Comparison of ENCODE assay signal across 24 cellular contexts in the genomic region with DNA sequence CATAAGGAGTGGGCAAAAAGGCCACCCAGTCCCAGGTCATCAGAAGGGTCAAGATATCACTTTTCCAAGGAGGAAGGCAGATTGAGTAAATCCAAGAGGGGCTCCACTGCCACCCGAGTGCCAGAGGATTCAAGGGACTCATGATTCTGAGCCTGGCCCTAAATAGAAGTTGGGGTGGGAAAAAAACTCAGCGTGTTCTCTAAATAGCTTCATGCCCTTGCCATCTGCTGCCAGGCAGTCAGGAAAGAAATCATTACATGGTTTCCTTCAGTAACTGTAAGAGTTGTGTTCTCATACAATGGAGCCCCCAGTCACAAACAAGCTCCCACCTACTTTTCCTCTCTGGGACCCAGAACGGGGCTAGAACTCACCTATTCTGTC. TPM values are rescaled to one million over a fixed set of nuclear protein-coding genes. Genes with fewer than 3 reads are reported as not detected.
A peak's percentile ranks its signal among the peaks of the same experiment; 100 is the strongest.
DNase-seq lines count a peak whose midpoint lies in the region; ATAC-seq, FAIRE-seq and TF ChIP-seq lines count a peak whose summit lies in the region.
"Had no signal": no experiment of that assay in that cellular context is flagged by ENCODE, and none has a peak within 500 bp of the region (broad histone marks: within the 10 kb centered on the region; RNA-seq: fewer than 3 reads in every experiment).

No MANE protein-coding gene starts in this region.

- no peak overlapping the region for H3K4me3 Mint-ChIP-seq in activated CD4-positive, alpha-beta memory T cell treated with anti-CD3 and anti-CD28 coated beads, Interleukin-2, amount 10 ng/mL, durations not matched to agents 7 days and 5 days
- H3K4me3 Mint-ChIP-seq in activated CD4-positive, alpha-beta memory T cell treated with anti-CD3 and anti-CD28 coated beads for 36 hours: no peak overlapping the region
- H3K4me3 Mint-ChIP-seq: H9, neural crest cell had no signal

- WGBS in K562 (ENCODE audit: insufficient coverage, low coverage, missing lambda C conversion rate): 2% methylated on average over 3 of the region's 3 CpGs
- WGBS in psoas muscle, 3 donors: 27 to 52% (median 41%) methylated on average over 3 of the region's 3 CpGs
- WGBS in sigmoid colon, 2 donors: 52 to 84% methylated on average over 3 of the region's 3 CpGs

- ATAC-seq in HG03354 (IDR thresholded peaks at IDR 0.05; ENCODE audit: poor library complexity, severe bottlenecking, unreplicated experiment) (peak; percentile 7), K562 (no peak), psoas muscle (no peak), GM21515 (IDR thresholded peaks at IDR 0.05; ENCODE audit: unreplicated experiment) (no peak)

- H3K4me1 ChIP-seq in K562 (replicated peaks in 1 of 2; ENCODE audit: control insufficient read depth in 2 of 2, insufficient read depth in 2 of 2, low read length in 2 of 2) (peaks cover 4% of the 10 kb centered on the region in 2 experiments; a peak in 3 of 5 replicates), psoas muscle (peaks cover 36% of the 10 kb centered on the region), sigmoid colon (no peaks in the 10 kb centered on the region)
- H3K4me1 ChIP-seq: uterus had no signal

- H2AFZ ChIP-seq in K562 (ENCODE audit: low read depth, low read length): peak overlapping the region; percentile 39; the same call in 1 of the 2 replicates

- H3K27me3 ChIP-seq in K562 (ENCODE audit: control insufficient read depth in 2 of 2, insufficient read depth in 2 of 2, low read length in 2 of 2) (no peaks in the 10 kb centered on the region), psoas muscle (ENCODE audit: insufficient read depth in 3 of 3, low read length in 2 of 3) (no peaks in the 10 kb centered on the region), sigmoid colon (no peaks in the 10 kb centered on the region)
- H3K27me3 ChIP-seq: MG63, uterus had no signal

- POLR2A ChIA-PET in activated CD4-positive, alpha-beta memory T cell treated with anti-CD3 and anti-CD28 coated beads, Interleukin-2, amount 10 ng/mL, durations not matched to agents 7 days and 5 days (lab: Charles Lee): interaction anchor here (0.9 to 2.2 kb wide), 3 partner anchors 13 to 212 kb away, joined by 3 to 7 read pairs (median 3); no protein-coding TSS in a partner anchor
- POLR2A ChIA-PET in activated CD4-positive, alpha-beta memory T cell treated with anti-CD3 and anti-CD28 coated beads for 36 hours (lab: Charles Lee): no interaction called here
- POLR2A ChIA-PET in K562 (lab: Yijun Ruan, JAX): interaction anchor here (0.5 to 1.6 kb wide), 5 partner anchors 11 to 830 kb away, joined by 3 read pairs; no protein-coding TSS in a partner anchor

- H3K27ac ChIP-seq in K562 (ENCODE audit: extremely low read depth, low read depth, low read length) (no peak overlapping the region), psoas muscle (peak overlapping the region; percentile 84), sigmoid colon (no peak overlapping the region)
- H3K27ac ChIP-seq: uterus had no signal

- H3K9ac ChIP-seq in K562 (ENCODE audit: insufficient read depth in 1 of 2, low read depth in 2 of 2, low read length in 2 of 2): no peak overlapping the region

- TF ChIP-seq CTCF in K562 (IDR thresholded peaks at IDR 0.05 in 2 of 3, conservative IDR thresholded peaks at IDR 0.05 in 1 of 3; ENCODE audit: insufficient read depth in 2 of 3, low read depth in 1 of 3, low read length in 3 of 3) (no peak), psoas muscle (IDR thresholded peaks at IDR 0.05) (no peak), sigmoid colon (IDR thresholded peaks at IDR 0.05) (no peak)

- no peaks in the 10 kb centered on the region for H4K20me1 ChIP-seq in K562 (replicated peaks; ENCODE audit: control insufficient read depth, insufficient read depth, low read length)

- TF ChIP-seq POLR2A in K562 (conservative IDR thresholded peaks at IDR 0.05): no peak
- no peak for TF ChIP-seq POLR2A in sigmoid colon (IDR thresholded peaks at IDR 0.05)

- H3K36me3 Mint-ChIP-seq in activated CD4-positive, alpha-beta memory T cell treated with anti-CD3 and anti-CD28 coated beads, Interleukin-2, amount 10 ng/mL, durations not matched to agents 7 days and 5 days (ENCODE audit: low read depth): no peaks in the 10 kb centered on the region
- H3K36me3 Mint-ChIP-seq in activated CD4-positive, alpha-beta memory T cell treated with anti-CD3 and anti-CD28 coated beads for 36 hours: peaks cover 2% of the 10 kb centered on the region

- TF ChIP-seq EP300 in K562 (IDR thresholded peaks at IDR 0.05; ENCODE audit: low read length) (no peak), sigmoid colon (IDR thresholded peaks at IDR 0.05) (no peak)

- no peaks in the 10 kb centered on the region for H3K27me3 Mint-ChIP-seq in activated CD4-positive, alpha-beta memory T cell treated with anti-CD3 and anti-CD28 coated beads, Interleukin-2, amount 10 ng/mL, durations not matched to agents 7 days and 5 days
- H3K27me3 Mint-ChIP-seq in activated CD4-positive, alpha-beta memory T cell treated with anti-CD3 and anti-CD28 coated beads for 36 hours: no peaks in the 10 kb centered on the region

- no peak overlapping the region for H3K4me3 ChIP-seq in K562
- no peak overlapping the region for H3K4me3 ChIP-seq in psoas muscle
- no peak overlapping the region for H3K4me3 ChIP-seq in sigmoid colon
- H3K4me3 ChIP-seq: MG63, uterus had no signal

- no TSS peak for BruUV-seq in K562 (replicated peaks; lab: Mats Ljungman, UMichigan)

- H3K9me3 Mint-ChIP-seq in activated CD4-positive, alpha-beta memory T cell treated with anti-CD3 and anti-CD28 coated beads, Interleukin-2, amount 10 ng/mL, durations not matched to agents 7 days and 5 days: no peaks in the 10 kb centered on the region
- no peaks in the 10 kb centered on the region for H3K9me3 Mint-ChIP-seq in activated CD4-positive, alpha-beta memory T cell treated with anti-CD3 and anti-CD28 coated beads for 36 hours
- H3K9me3 Mint-ChIP-seq: activated T-helper 2 cell treated with anti-CD3 and anti-CD28 coated beads, Interferon-gamma antibody, Interleukin-2, Interleukin-4, amounts not matched to agents 10 μg/mL and 5 μg/mL and 100 μg/mL, durations not matched to agents 14 hours and 24 hours and 36 hours; H9; neural crest cell had no signal

- H3K36me3 ChIP-seq in K562 (ENCODE audit: control insufficient read depth, insufficient read depth, low read length): no peaks in the 10 kb centered on the region
- no peaks in the 10 kb centered on the region for H3K36me3 ChIP-seq in psoas muscle (ENCODE audit: insufficient read depth in 1 of 2, low read depth in 1 of 2)
- H3K36me3 ChIP-seq in sigmoid colon: no peaks in the 10 kb centered on the region
- H3K36me3 ChIP-seq: MG63, uterus had no signal

- intact Hi-C loops in activated CD4-positive, alpha-beta memory T cell treated with anti-CD3 and anti-CD28 coated beads for 36 hours (cut with micrococcal nuclease): loop anchor here (1.0 to 2.0 kb wide), 2 partner anchors 8 to 13 kb away; no protein-coding TSS in a partner anchor
- intact Hi-C loops in K562 (cut with micrococcal nuclease): loop anchor here (10.0 kb wide), 1 partner anchor 309 kb away; a partner anchor contains a TSS
- intact Hi-C loops in psoas muscle (cut with DNase I): no loop called here
- intact Hi-C loops in sigmoid colon (cut with DNase I): no loop called here

- H3K9me3 ChIP-seq in K562 (replicated peaks; ENCODE audit: control insufficient read depth, insufficient read depth, low read depth, low read length) (no peaks in the 10 kb centered on the region), psoas muscle (no peaks in the 10 kb centered on the region), sigmoid colon (no peaks in the 10 kb centered on the region)
- H3K9me3 ChIP-seq: uterus had no signal

- TF ChIP-seq RAD21 in K562 (CRISPR knock-in tag; conservative IDR thresholded peaks at IDR 0.05 in 1 of 2, IDR thresholded peaks at IDR 0.05 in 1 of 2): no peak

- no peak for DNase-seq in activated CD4-positive, alpha-beta memory T cell treated with anti-CD3 and anti-CD28 coated beads, Interleukin-2, amount 10 ng/mL, durations not matched to agents 7 days and 5 days
- no peak for DNase-seq in activated CD4-positive, alpha-beta memory T cell treated with anti-CD3 and anti-CD28 coated beads for 36 hours
- DNase-seq in K562 (ENCODE audit: extremely low read depth in 1 of 4, low spot score in 3 of 4): no peak
- DNase-seq in psoas muscle: no peak
- DNase-seq in sigmoid colon: no peak
- DNase-seq in glomerular visceral epithelial cell (ENCODE audit: extremely low spot score): no peak
- DNase-seq: activated CD4-positive, alpha-beta T cell treated with anti-CD3 and anti-CD28 coated beads, Interleukin-2, amount 50 U/mL, for 48 hours; C1 segment of cervical spinal cord; foreskin melanocyte; GF-D8; H9; left cardiac atrium; MG63; midbrain; NCI-H1930; NCI-H446; stimulated activated CD8-positive, alpha-beta memory T cell treated with anti-CD3 and anti-CD28 coated beads, Interleukin-4, amount 100 ng/mL, for 48 hours; SW 1271; uterus had no signal

- CTCF ChIA-PET in activated CD4-positive, alpha-beta memory T cell treated with anti-CD3 and anti-CD28 coated beads, Interleukin-2, amount 10 ng/mL, durations not matched to agents 7 days and 5 days (lab: Charles Lee): interaction anchor here (0.6 to 4.1 kb wide), 4 partner anchors 9 to 247 kb away, joined by 3 to 29 read pairs (median 3); no protein-coding TSS in a partner anchor
- CTCF ChIA-PET in activated CD4-positive, alpha-beta memory T cell treated with anti-CD3 and anti-CD28 coated beads for 36 hours (lab: Charles Lee): interaction anchor here (2.0 to 6.2 kb wide), 2 partner anchors 8 to 17 kb away, joined by 6 to 37 read pairs; no protein-coding TSS in a partner anchor
- CTCF ChIA-PET in K562 (lab: Yijun Ruan, JAX; ENCODE audit: low intra/inter-chr PET ratio): no interaction called here

- no peak for FAIRE-seq in K562 (lab: Jason Lieb, UNC)
- FAIRE-seq: bronchial epithelial cell had no signal

- no peak overlapping the region for H3K4me2 ChIP-seq in K562 (ENCODE audit: insufficient read depth, low read length)

- H3K79me2 ChIP-seq in K562 (ENCODE audit: control insufficient read depth, insufficient read depth, low read length): no peaks in the 10 kb centered on the region

- peaks cover 33% of the 10 kb centered on the region for H3K4me1 Mint-ChIP-seq in activated CD4-positive, alpha-beta memory T cell treated with anti-CD3 and anti-CD28 coated beads, Interleukin-2, amount 10 ng/mL, durations not matched to agents 7 days and 5 days
- peaks cover 30% of the 10 kb centered on the region for H3K4me1 Mint-ChIP-seq in activated CD4-positive, alpha-beta memory T cell treated with anti-CD3 and anti-CD28 coated beads for 36 hours (ENCODE audit: low read depth)
- H3K4me1 Mint-ChIP-seq: neural crest cell had no signal

- H3K27ac Mint-ChIP-seq in activated CD4-positive, alpha-beta memory T cell treated with anti-CD3 and anti-CD28 coated beads, Interleukin-2, amount 10 ng/mL, durations not matched to agents 7 days and 5 days: peak overlapping the region; percentile 53
- H3K27ac Mint-ChIP-seq in activated CD4-positive, alpha-beta memory T cell treated with anti-CD3 and anti-CD28 coated beads for 36 hours: no peak overlapping the region

- in situ Hi-C loops in K562 (cut with MboI): loop anchor here (25.0 kb wide), 1 partner anchor 558 kb away; no protein-coding TSS in a partner anchor

- no peaks in the 10 kb centered on the region for H3K9me1 ChIP-seq in K562 (ENCODE audit: control insufficient read depth, insufficient read depth, low read length)

RNA-seq across cellular contexts. Expression of a gene that starts 37.2 kb away (rescaled TPM):
- 10 to 100 TPM; 55.3 to 57.7 TPM for total RNA-seq in activated CD4-positive, alpha-beta memory T cell treated with anti-CD3 and anti-CD28 coated beads, Interleukin-2, amount 10 ng/mL, durations not matched to agents 7 days and 5 days
- total RNA-seq in activated CD4-positive, alpha-beta memory T cell treated with anti-CD3 and anti-CD28 coated beads for 36 hours: 10 to 100 TPM; 56.8 to 61.1 TPM
- 44.4 and 117 TPM in 2 replicates for total RNA-seq in K562 (2011; cell fraction: chromatin; rRNA removed; ENCODE audit: low replicate concordance)
- 28.4 and 35.0 TPM in 2 replicates for total RNA-seq in K562 (2011; cell fraction: nucleolus; rRNA removed)
- total RNA-seq in K562 (2011; cell fraction: nucleoplasm; rRNA removed): 50.3 and 80.8 TPM in 2 replicates
- total RNA-seq in K562 (2014; rRNA removed) (51.9 and 55.6 TPM in 2 replicates), K562 (2014; rRNA removed; fragmentation: Illumina TruSeq; extraction: Trizol) (60.7 and 64.7 TPM in 2 replicates), K562 (2015; rRNA removed; fragmentation: Illumina TruSeq; extraction: Trizol) (39.4 and 40.0 TPM in 2 replicates), K562 (2021) (59.8 and 65.4 TPM in 2 replicates), psoas muscle (100 to 1,000 TPM; 161 to 238 (median 206) TPM), sigmoid colon (10 to 100 TPM; 19.4 to 41.3 (median 36.3) TPM)
- polyA plus RNA-seq in K562 (2011; rRNA removed) (55.3 and 79.1 TPM in 2 replicates), K562 (2014; fragmentation: Illumina TruSeq; extraction: Trizol) (53.0 and 63.1 TPM in 2 replicates), K562 (2014; fragmentation: Nextera tagmentation; extraction: Ambion mirVana) (100 to 1,000 TPM; 217 to 221 TPM), K562 (2014; rRNA removed) (64.9 and 66.9 TPM in 2 replicates), psoas muscle (100 to 1,000 TPM; 116 to 188 (median 126) TPM), sigmoid colon (10 to 100 TPM; 18.6 to 40.7 (median 32.8) TPM)
- polyA plus RNA-seq in K562 (2011; cell fraction: cytosol; rRNA removed): 11.9 and 20.4 TPM in 2 replicates
- 10.9 and 15.1 TPM in 2 replicates for polyA plus RNA-seq in K562 (2011; cell fraction: nucleus; rRNA removed)
- polyA plus RNA-seq in K562 (2012): 35.8 and 41.4 TPM in 2 replicates
- polyA minus RNA-seq in K562 (2011; rRNA and poly(A)+ RNA removed): 128 and 139 TPM in 2 replicates
- 24.2 and 30.4 TPM in 2 replicates for polyA minus RNA-seq in K562 (2011; cell fraction: cytosol; rRNA and poly(A)+ RNA removed)
- 10.5 and 15.2 TPM in 2 replicates for polyA minus RNA-seq in K562 (2011; cell fraction: nucleus; rRNA and poly(A)+ RNA removed)

RNA-seq across cellular contexts. Expression of a gene that starts 53.1 kb away (rescaled TPM):
- total RNA-seq in activated CD4-positive, alpha-beta memory T cell treated with anti-CD3 and anti-CD28 coated beads, Interleukin-2, amount 10 ng/mL, durations not matched to agents 7 days and 5 days: 10 to 100 TPM; 29.3 to 29.6 TPM
- 10 to 100 TPM; 30.8 to 31.4 TPM for total RNA-seq in activated CD4-positive, alpha-beta memory T cell treated with anti-CD3 and anti-CD28 coated beads for 36 hours
- 56.0 and 96.1 TPM in 2 replicates for total RNA-seq in K562 (2011; cell fraction: chromatin; rRNA removed; ENCODE audit: low replicate concordance)
- total RNA-seq in K562 (2011; cell fraction: nucleolus; rRNA removed): 27.0 and 27.3 TPM in 2 replicates
- total RNA-seq in K562 (2011; cell fraction: nucleoplasm; rRNA removed): 45.6 and 51.4 TPM in 2 replicates
- total RNA-seq in K562 (2014; rRNA removed) (7.9 and 8.0 TPM in 2 replicates), K562 (2014; rRNA removed; fragmentation: Illumina TruSeq; extraction: Trizol) (20.5 and 23.7 TPM in 2 replicates), K562 (2015; rRNA removed; fragmentation: Illumina TruSeq; extraction: Trizol) (17.5 and 19.5 TPM in 2 replicates), K562 (2021) (23.8 and 24.5 TPM in 2 replicates), psoas muscle (10 to 100 TPM in 3 of 4 donors, 1 to 10 TPM in 1; 5.7 to 25.2 (median 13.7) TPM), sigmoid colon (10 to 100 TPM; 14.8 to 21.0 (median 17.0) TPM)
- polyA plus RNA-seq in K562 (2011; rRNA removed) (36.5 and 41.2 TPM in 2 replicates), K562 (2014; fragmentation: Illumina TruSeq; extraction: Trizol) (22.5 and 26.4 TPM in 2 replicates), K562 (2014; fragmentation: Nextera tagmentation; extraction: Ambion mirVana) (10 to 100 TPM in 1 of 2 experiments, 1 to 10 TPM in 1; 7.9 to 11.1 TPM), K562 (2014; rRNA removed) (10.9 and 15.3 TPM in 2 replicates), psoas muscle (10 to 100 TPM in 2 of 3 donors, 1 to 10 TPM in 1; 6.7 to 18.9 (median 17.2) TPM), sigmoid colon (10 to 100 TPM in 2 of 3 donors, 1 to 10 TPM in 1; 7.2 to 11.8 (median 11.2) TPM)
- 25.2 and 35.9 TPM in 2 replicates for polyA plus RNA-seq in K562 (2011; cell fraction: cytosol; rRNA removed)
- polyA plus RNA-seq in K562 (2011; cell fraction: nucleus; rRNA removed): 23.4 and 28.7 TPM in 2 replicates
- polyA plus RNA-seq in K562 (2012): 12.1 and 15.6 TPM in 2 replicates
- 65.8 and 74.0 TPM in 2 replicates for polyA minus RNA-seq in K562 (2011; rRNA and poly(A)+ RNA removed)
- 23.2 and 24.9 TPM in 2 replicates for polyA minus RNA-seq in K562 (2011; cell fraction: cytosol; rRNA and poly(A)+ RNA removed)
- polyA minus RNA-seq in K562 (2011; cell fraction: nucleus; rRNA and poly(A)+ RNA removed): 15.1 and 31.1 TPM in 2 replicates

Comparison
In these comparisons a context has a peak if more than half of its experiments do, and no peak if none do; other contexts are left out.
1. intact Hi-C loops: an anchor here in activated CD4-positive, alpha-beta memory T cell treated with anti-CD3 and anti-CD28 coated beads for 36 hours (1.0 to 2.0 kb wide) and K562 (10.0 kb wide); none called in psoas muscle and sigmoid colon.